In the genomic region with DNA sequence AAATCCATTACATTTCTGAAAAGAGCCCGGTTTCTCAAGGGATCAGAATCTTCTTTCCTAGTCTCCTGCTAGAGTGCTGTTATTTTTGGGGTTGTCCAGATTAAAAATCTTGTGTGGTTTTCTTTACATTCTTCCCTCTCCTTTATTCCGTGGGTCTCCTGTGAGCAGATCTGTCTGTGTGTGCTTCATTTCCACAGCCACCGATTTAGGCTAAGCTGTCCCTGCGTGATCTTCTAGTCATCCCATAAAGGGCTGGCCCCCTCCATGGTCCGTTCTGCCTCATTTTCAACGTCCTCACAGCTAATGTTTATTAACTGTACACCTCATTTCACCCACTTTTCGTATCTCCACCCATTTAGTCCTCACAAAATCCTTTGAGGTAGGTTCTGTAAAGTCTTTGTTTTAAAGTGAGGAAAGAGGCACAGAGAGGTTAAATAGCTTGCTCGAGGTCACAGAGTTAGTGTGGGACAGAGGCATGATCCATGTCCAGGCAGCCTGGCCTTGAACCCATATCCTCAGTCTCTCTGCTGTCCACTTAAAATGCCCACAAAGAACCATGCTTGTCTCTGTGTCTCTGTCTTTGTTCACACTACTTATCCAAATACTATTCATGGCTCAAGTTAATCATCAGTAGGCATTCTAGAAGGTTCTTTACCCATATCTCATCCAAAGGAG, we compare ENCODE assay signal across 13 cellular contexts.
"Had no signal": no experiment of that assay in that cellular context is flagged by ENCODE, and none has a peak within 500 bp of the region (broad histone marks: within the 10 kb centered on the region; RNA-seq: fewer than 3 reads in every experiment).

No MANE protein-coding gene starts in this region.

- H3K9me3 ChIP-seq: gastrocnemius medialis, pancreas, transverse colon had no signal

- H3K4me3 ChIP-seq: cardiac muscle cell, gastrocnemius medialis, heart right ventricle, pancreas, SJCRH30, transverse colon had no signal

- H3K4me3 Mint-ChIP-seq: activated T-helper 1 cell treated with anti-CD3 and anti-CD28 coated beads, Interleukin-12 subunit alpha, Interleukin-12 subunit beta, Interleukin-2, Interleukin-4 antibody, amounts not matched to agents 30 ng/mL and 10 ng/mL and 1 ng/mL, durations not matched to agents 14 hours and 24 hours and 36 hours had no signal

- H3K27ac Mint-ChIP-seq: activated T-helper 1 cell treated with anti-CD3 and anti-CD28 coated beads, Interleukin-12 subunit alpha, Interleukin-12 subunit beta, Interleukin-2, Interleukin-4 antibody, amounts not matched to agents 30 ng/mL and 10 ng/mL and 1 ng/mL, durations not matched to agents 14 hours and 24 hours and 36 hours had no signal

- H3K27ac ChIP-seq: cardiac muscle cell, gastrocnemius medialis, heart right ventricle, pancreas, SJCRH30, transverse colon, VCaP had no signal

- ATAC-seq: gastrocnemius medialis, heart right ventricle, left lobe of liver, pancreas had no signal

- H3K9me3 Mint-ChIP-seq: activated T-helper 1 cell treated with anti-CD3 and anti-CD28 coated beads, Interleukin-12 subunit alpha, Interleukin-12 subunit beta, Interleukin-2, Interleukin-4 antibody, amounts not matched to agents 30 ng/mL and 10 ng/mL and 1 ng/mL, durations not matched to agents 14 hours and 24 hours and 36 hours had no signal

- H3K4me1 ChIP-seq: gastrocnemius medialis, SJCRH30, transverse colon had no signal

- DNase-seq: activated CD4-positive, alpha-beta T cell treated with anti-CD3 and anti-CD28 coated beads for 4 hours; gastrocnemius medialis; heart right ventricle; islet precursor cell; mammary epithelial cell; pancreas; SJCRH30; substantia nigra; transverse colon had no signal

- H3K27me3 ChIP-seq: cardiac muscle cell, gastrocnemius medialis, heart right ventricle, pancreas, SJCRH30, transverse colon had no signal
